13 cellular contexts compared by ENCODE assay signal in genomic region chr3:16174976-16175901, GRCh38. TPM values are rescaled to one million over a fixed set of nuclear protein-coding genes. Genes with fewer than 3 reads are reported as not detected.
DNase-seq lines count a peak whose midpoint lies in the region; ATAC-seq and TF ChIP-seq lines count a peak whose summit lies in the region.
"Had no signal": no experiment of that assay in that cellular context is flagged by ENCODE, and none has a peak within 500 bp of the region (broad histone marks: within the 10 kb centered on the region; RNA-seq: fewer than 3 reads in every experiment).

No MANE protein-coding gene starts in this region.

- no peak overlapping the region for H3K9ac ChIP-seq in rectal smooth muscle tissue (ENCODE audit: low read length)

- H3K27ac ChIP-seq in left ventricle myocardium inferior (replicated peaks) (peak overlapping the region; percentile 77), gastroesophageal sphincter (peak overlapping the region; percentile 1 to 82 (median 67)), rectal smooth muscle tissue (ENCODE audit: low read depth, low read length) (no peak overlapping the region), aorta (ENCODE audit: low read depth in 1 of 2, low read length in 2 of 2) (no peak overlapping the region)

- H3K4me1 ChIP-seq in left ventricle myocardium inferior (peaks cover 46% of the 10 kb centered on the region), gastroesophageal sphincter (peaks cover 0 to 44% (median 10%) of the 10 kb centered on the region in 3 donors), rectal smooth muscle tissue (ENCODE audit: control insufficient read depth, insufficient read depth, low read length) (peaks cover 14% of the 10 kb centered on the region), aorta (ENCODE audit: control insufficient read depth in 1 of 2, insufficient read depth in 2 of 2, low read length in 2 of 2) (peaks cover 0 to 2% of the 10 kb centered on the region in 2 donors)

- H3K4me1 Mint-ChIP-seq in activated CD4-positive, alpha-beta memory T cell treated with anti-CD3 and anti-CD28 coated beads, Interleukin-2, amount 10 ng/mL, durations not matched to agents 7 days and 5 days, result no peaks in the 10 kb centered on the region

- H3K27me3 Mint-ChIP-seq in activated CD4-positive, alpha-beta memory T cell treated with anti-CD3 and anti-CD28 coated beads, Interleukin-2, amount 10 ng/mL, durations not matched to agents 7 days and 5 days, result peaks cover 29% of the 10 kb centered on the region

- CTCF ChIA-PET in activated CD4-positive, alpha-beta memory T cell treated with anti-CD3 and anti-CD28 coated beads, Interleukin-2, amount 10 ng/mL, durations not matched to agents 7 days and 5 days (lab: Charles Lee), result interaction anchor here (1.0 kb wide), 1 partner anchor 126 kb away, joined by 3 read pairs; no protein-coding TSS in a partner anchor

- H3K9me3 Mint-ChIP-seq in activated CD4-positive, alpha-beta memory T cell treated with anti-CD3 and anti-CD28 coated beads, Interleukin-2, amount 10 ng/mL, durations not matched to agents 7 days and 5 days, result no peaks in the 10 kb centered on the region

- no peak for ATAC-seq in Right ventricle myocardium inferior
- no peak for ATAC-seq in gastroesophageal sphincter
- ATAC-seq in aorta (ENCODE audit: low FRiP score), result peak; percentile 3

- H3K9me3 ChIP-seq in left ventricle myocardium inferior (replicated peaks), result no peaks in the 10 kb centered on the region
- H3K9me3 ChIP-seq in gastroesophageal sphincter, result no peaks in the 10 kb centered on the region
- H3K9me3 ChIP-seq in aorta (ENCODE audit: control insufficient read depth, low read length), result no peaks in the 10 kb centered on the region
- H3K9me3 ChIP-seq: adrenal gland had no signal

- POLR2A ChIA-PET in activated CD4-positive, alpha-beta memory T cell treated with anti-CD3 and anti-CD28 coated beads, Interleukin-2, amount 10 ng/mL, durations not matched to agents 7 days and 5 days (lab: Charles Lee), result no interaction called here

- no peak overlapping the region for H3K4me3 Mint-ChIP-seq in activated CD4-positive, alpha-beta memory T cell treated with anti-CD3 and anti-CD28 coated beads, Interleukin-2, amount 10 ng/mL, durations not matched to agents 7 days and 5 days

- H3K4me3 ChIP-seq in left ventricle myocardium inferior (peak overlapping the region; percentile 64), gastroesophageal sphincter (peak overlapping the region; percentile 32 to 50), rectal smooth muscle tissue (ENCODE audit: low read length) (peak overlapping the region; percentile 36), aorta (ENCODE audit: low read length in 2 of 2) (peak overlapping the region; percentile 27 to 37)

- TF ChIP-seq EP300 in gastroesophageal sphincter (IDR thresholded peaks at IDR 0.05), result no peak

- no peaks in the 10 kb centered on the region for H3K36me3 Mint-ChIP-seq in activated CD4-positive, alpha-beta memory T cell treated with anti-CD3 and anti-CD28 coated beads, Interleukin-2, amount 10 ng/mL, durations not matched to agents 7 days and 5 days (ENCODE audit: low read depth)

- no peak overlapping the region for H3K27ac Mint-ChIP-seq in activated CD4-positive, alpha-beta memory T cell treated with anti-CD3 and anti-CD28 coated beads, Interleukin-2, amount 10 ng/mL, durations not matched to agents 7 days and 5 days

- no peak for DNase-seq in left ventricle myocardium inferior
- DNase-seq in Right ventricle myocardium inferior (ENCODE audit: missing footprints), result no peak
- DNase-seq in aorta, result no peak
- DNase-seq in activated CD4-positive, alpha-beta memory T cell treated with anti-CD3 and anti-CD28 coated beads, Interleukin-2, amount 10 ng/mL, durations not matched to agents 7 days and 5 days, result no peak
- DNase-seq in activated T-cell treated with anti-CD3 and anti-CD28 coated beads, Interleukin-2, amount 50 U/mL, for 48 hours, result no peak
- DNase-seq in NCI-H1092 (lab: John Stamatoyannopoulos, UW), result no peak
- DNase-seq: activated CD8-positive, alpha-beta memory T cell treated with anti-CD3 and anti-CD28 coated beads for 24 hours; stimulated activated CD4-positive, alpha-beta T cell treated with anti-CD3 and anti-CD28 coated beads, Interleukin-2, amount 100 ng/mL, for 48 hours; stimulated activated naive CD4-positive, alpha-beta T cell had no signal

- WGBS in gastroesophageal sphincter (ENCODE audit: low coverage in 1 of 2), 2 donors, result 79 to 92% methylated on average over 4 to 5 of the region's 19 CpGs
- 41 to 57% methylated on average over 19 of the region's 19 CpGs for WGBS in aorta, 2 donors

- TF ChIP-seq CTCF in left ventricle myocardium inferior (IDR thresholded peaks at IDR 0.05; ENCODE audit: borderline replicate concordance) (no peak), gastroesophageal sphincter (IDR thresholded peaks at IDR 0.05) (no peak)

- H3K27me3 ChIP-seq in left ventricle myocardium inferior (ENCODE audit: low read depth) (peaks cover 4% of the 10 kb centered on the region), gastroesophageal sphincter (no peaks in the 10 kb centered on the region), rectal smooth muscle tissue (ENCODE audit: control insufficient read depth, insufficient read depth, low read length) (no peaks in the 10 kb centered on the region), aorta (ENCODE audit: control insufficient read depth in 1 of 2, insufficient read depth in 2 of 2, low read length in 1 of 2) (no peaks in the 10 kb centered on the region)
- H3K27me3 ChIP-seq: adrenal gland had no signal

- TF ChIP-seq POLR2A in gastroesophageal sphincter (IDR thresholded peaks at IDR 0.05), result no peak

- H3K36me3 ChIP-seq in left ventricle myocardium inferior (no peaks in the 10 kb centered on the region), gastroesophageal sphincter (peaks cover 0 to 8% of the 10 kb centered on the region in 2 donors), rectal smooth muscle tissue (ENCODE audit: control insufficient read depth, insufficient read depth, low read length) (no peaks in the 10 kb centered on the region), aorta (ENCODE audit: control insufficient read depth in 1 of 2, insufficient read depth in 2 of 2, low read length in 1 of 2) (no peaks in the 10 kb centered on the region)
- H3K36me3 ChIP-seq: adrenal gland had no signal

- intact Hi-C loops in left ventricle myocardium inferior (cut with micrococcal nuclease) (no loop called here), Right ventricle myocardium inferior (cut with DNase I) (loop anchor here (2.0 to 5.0 kb wide), 3 partner anchors 24 to 72 kb away; no protein-coding TSS in a partner anchor), aorta (cut with DNase I) (loop anchor here (5.0 to 10.0 kb wide), 4 partner anchors 72 to 540 kb away; no protein-coding TSS in a partner anchor)

RNA-seq across cellular contexts. Expression of gene GALNT15, which starts 0.8 kb away (rescaled TPM):
- total RNA-seq in left ventricle myocardium inferior, result 6.6 TPM
- 5.8 TPM for total RNA-seq in Right ventricle myocardium inferior
- 100 to 1,000 TPM in 3 of 4 donors, 10 to 100 TPM in 1; 75.4 to 297 (median 134) TPM for total RNA-seq in gastroesophageal sphincter
- 100 to 1,000 TPM in 1 of 2 donors, 10 to 100 TPM in 1; 44.7 to 113 TPM for total RNA-seq in aorta
- polyA plus RNA-seq in aorta, result 10 to 100 TPM; 12.5 to 45.6 TPM
- total RNA-seq in activated CD4-positive, alpha-beta memory T cell treated with anti-CD3 and anti-CD28 coated beads, Interleukin-2, amount 10 ng/mL, durations not matched to agents 7 days and 5 days, result not detected
- total RNA-seq: A673 had no signal

Comparison
In these comparisons a context has a peak if more than half of its experiments do, and no peak if none do; other contexts are left out.
1. H3K27ac ChIP-seq: peak in left ventricle myocardium inferior (single experiment) and gastroesophageal sphincter (4 of 4); none in rectal smooth muscle tissue (single experiment) and aorta (0 of 2).
2. Peak in every context shown above with its lines, with median percentiles within 50 percentile points of each other: H3K4me3 ChIP-seq.